1 cellular context compared by ENCODE assay signal in genomic region chr17:10549108-10549842, GRCh38.
TF ChIP-seq lines count a peak whose summit lies in the region.

TSS of gene MYH2 (minus strand) at chr17:10549658. CDS start at chr17:10547920, 1,738 bp downstream.

TF ChIP-seq in H1, 55 proteins besides CTCF, POLR2A, EP300 and RAD21:
- no peak for TF ChIP-seq BCL11A (IDR thresholded peaks at IDR 0.05; ENCODE audit: low read depth in 2 of 2, low read length in 2 of 2)
- no peak for TF ChIP-seq SRF (IDR thresholded peaks at IDR 0.05; ENCODE audit: low read depth, low read length)
- TF ChIP-seq RXRA (IDR thresholded peaks at IDR 0.05; ENCODE audit: insufficient read depth, low read depth, low read length), result no peak
- TF ChIP-seq TAF1 (IDR thresholded peaks at IDR 0.05; ENCODE audit: low read depth, low read length), result no peak
- no peak for TF ChIP-seq CHD2 (IDR thresholded peaks at IDR 0.05; ENCODE audit: low read length)
- no peak for TF ChIP-seq MAFK (IDR thresholded peaks at IDR 0.05; ENCODE audit: low read depth, low read length)
